ENCODE assay signal across 14 cellular contexts in genomic region chr16:89268987-89269735, GRCh38. TPM values are rescaled to one million over a fixed set of nuclear protein-coding genes. Genes with fewer than 3 reads are reported as not detected.
DNase-seq lines count a peak whose midpoint lies in the region; ATAC-seq and TF ChIP-seq lines count a peak whose summit lies in the region.
"Had no signal": no experiment of that assay in that cellular context is flagged by ENCODE, and none has a peak within 500 bp of the region (broad histone marks: within the 10 kb centered on the region; RNA-seq: fewer than 3 reads in every experiment).

No MANE protein-coding gene starts in this region.

- TF ChIP-seq CTCF in chondrocyte (IDR thresholded peaks at IDR 0.05) (no peak), natural killer cell (IDR thresholded peaks at IDR 0.05) (no peak)

- H3K27ac ChIP-seq in substantia nigra (ENCODE audit: low read depth, low read length, poor library complexity, severe bottlenecking) = no peak overlapping the region
- H3K27ac ChIP-seq in naive thymus-derived CD4-positive, alpha-beta T cell (ENCODE audit: low read depth, low read length) = no peak overlapping the region

- H3K9me3 ChIP-seq in naive thymus-derived CD4-positive, alpha-beta T cell (ENCODE audit: control insufficient read depth in 2 of 3, low read length in 3 of 3) = no peaks in the 10 kb centered on the region

- H3K27ac Mint-ChIP-seq in IgD-negative memory B cell (peak overlapping the region in 2 of 3 donors; percentile 35 to 58), chondrocyte (ENCODE audit: unreplicated experiment) (peak overlapping the region; percentile 57), natural killer cell (peak overlapping the region; percentile 77 to 79)
- peak overlapping the region in 1 of 9 donors; percentile 70 for H3K27ac Mint-ChIP-seq in naive thymus-derived CD4-positive, alpha-beta T cell
- H3K27ac Mint-ChIP-seq: activated naive CD8-positive, alpha-beta T cell treated with anti-CD3 and anti-CD28 coated beads, Interleukin-2, amount 10 ng/mL, durations not matched to agents 7 days and 5 days; GM23338 had no signal

- H3K4me1 ChIP-seq in naive thymus-derived CD4-positive, alpha-beta T cell (ENCODE audit: control insufficient read depth in 2 of 2, insufficient read depth in 2 of 2, low read length in 2 of 2) = no peaks in the 10 kb centered on the region

- no peaks in the 10 kb centered on the region for H3K27me3 ChIP-seq in naive thymus-derived CD4-positive, alpha-beta T cell (ENCODE audit: control insufficient read depth in 2 of 2, insufficient read depth in 2 of 2, low read length in 2 of 2)

- H3K36me3 Mint-ChIP-seq in IgD-negative memory B cell (peaks cover 9% of the 10 kb centered on the region), chondrocyte (ENCODE audit: low read depth) (peaks cover 26% of the 10 kb centered on the region), natural killer cell (no peaks in the 10 kb centered on the region)
- H3K36me3 Mint-ChIP-seq in naive thymus-derived CD4-positive, alpha-beta T cell = peaks cover 0 to 39% (median 19%) of the 10 kb centered on the region in 5 donors

- peak; percentile 57 for DNase-seq in AG08396 (ENCODE audit: low spot score)
- no peak for DNase-seq in chondrocyte (ENCODE audit: low spot score)
- no peak for DNase-seq in natural killer cell
- no peak for DNase-seq in substantia nigra (lab: John Stamatoyannopoulos, UW)
- DNase-seq in NCI-H82 (lab: John Stamatoyannopoulos, UW) = no peak
- DNase-seq in naive thymus-derived CD4-positive, alpha-beta T cell = no peak
- DNase-seq in CD1c-positive myeloid dendritic cell (ENCODE audit: extremely low spot score) = no peak
- DNase-seq: activated naive CD8-positive, alpha-beta T cell treated with anti-CD3 and anti-CD28 coated beads, Interleukin-2, amount 10 ng/mL, durations not matched to agents 7 days and 5 days; dermis blood vessel endothelial cell; Kasumi-1; stimulated activated naive CD8-positive, alpha-beta T cell treated with anti-CD3 and anti-CD28 coated beads, Interleukin-15, Interleukin-2, amounts not matched to agents 100 U/mL and 50 U/mL, for 24 hours had no signal

- H3K4me1 Mint-ChIP-seq in IgD-negative memory B cell = peaks cover 0 to 3% (median 0%) of the 10 kb centered on the region in 3 donors
- peaks cover 13% of the 10 kb centered on the region for H3K4me1 Mint-ChIP-seq in chondrocyte (ENCODE audit: low read depth)
- peaks cover 19 to 25% of the 10 kb centered on the region in 2 donors for H3K4me1 Mint-ChIP-seq in natural killer cell
- H3K4me1 Mint-ChIP-seq in naive thymus-derived CD4-positive, alpha-beta T cell = peaks cover 0 to 8% (median 3%) of the 10 kb centered on the region in 7 donors
- H3K4me1 Mint-ChIP-seq: activated naive CD8-positive, alpha-beta T cell treated with anti-CD3 and anti-CD28 coated beads, Interleukin-2, amount 10 ng/mL, durations not matched to agents 7 days and 5 days; CD14-positive monocyte; GM23338 had no signal

- H3K36me3 ChIP-seq in naive thymus-derived CD4-positive, alpha-beta T cell (ENCODE audit: control insufficient read depth in 2 of 3, insufficient read depth in 3 of 3, low read length in 3 of 3) = peaks cover 0 to 82% (median 12%) of the 10 kb centered on the region in 3 experiments

- H3K4me3 Mint-ChIP-seq in IgD-negative memory B cell (no peak overlapping the region), chondrocyte (ENCODE audit: unreplicated experiment) (no peak overlapping the region), natural killer cell (peak overlapping the region; percentile 49)
- no peak overlapping the region for H3K4me3 Mint-ChIP-seq in naive thymus-derived CD4-positive, alpha-beta T cell
- H3K4me3 Mint-ChIP-seq: activated naive CD8-positive, alpha-beta T cell treated with anti-CD3 and anti-CD28 coated beads, Interleukin-2, amount 10 ng/mL, durations not matched to agents 7 days and 5 days; CD14-positive monocyte; GM23338 had no signal

- no peaks in the 10 kb centered on the region for H3K9me3 Mint-ChIP-seq in IgD-negative memory B cell
- H3K9me3 Mint-ChIP-seq in chondrocyte (ENCODE audit: low read depth) = no peaks in the 10 kb centered on the region
- no peaks in the 10 kb centered on the region for H3K9me3 Mint-ChIP-seq in natural killer cell
- H3K9me3 Mint-ChIP-seq in naive thymus-derived CD4-positive, alpha-beta T cell = peaks cover 0 to 3% (median 0%) of the 10 kb centered on the region in 11 donors
- H3K9me3 Mint-ChIP-seq: activated naive CD8-positive, alpha-beta T cell treated with anti-CD3 and anti-CD28 coated beads, Interleukin-2, amount 10 ng/mL, durations not matched to agents 7 days and 5 days had no signal

- POLR2A ChIA-PET in naive thymus-derived CD4-positive, alpha-beta T cell (lab: Charles Lee) = interaction anchor here (1.5 kb wide), 1 partner anchor 10 kb away, joined by 5 read pairs; no protein-coding TSS in a partner anchor

- no peak for ATAC-seq in natural killer cell
- ATAC-seq in naive thymus-derived CD4-positive, alpha-beta T cell = no peak
- ATAC-seq: stimulated activated naive CD8-positive, alpha-beta T cell treated with anti-CD3 and anti-CD28 coated beads, Interleukin-15, Interleukin-2, amounts not matched to agents 100 U/mL and 50 U/mL, for 24 hours had no signal

- no peak overlapping the region for H3K4me3 ChIP-seq in naive thymus-derived CD4-positive, alpha-beta T cell (ENCODE audit: low read length)
- H3K4me3 ChIP-seq: GM23338 had no signal

- intact Hi-C loops in natural killer cell (cut with micrococcal nuclease) = no loop called here
- intact Hi-C loops in naive thymus-derived CD4-positive, alpha-beta T cell (cut with micrococcal nuclease) = no loop called here

- CTCF ChIA-PET in naive thymus-derived CD4-positive, alpha-beta T cell (lab: Charles Lee) = interaction anchor here (0.5 to 1.6 kb wide), 3 partner anchors 20 to 204 kb away, joined by 3 to 5 read pairs (median 4); no protein-coding TSS in a partner anchor

- H3K27me3 Mint-ChIP-seq in IgD-negative memory B cell = no peaks in the 10 kb centered on the region
- H3K27me3 Mint-ChIP-seq in chondrocyte (ENCODE audit: low read depth) = no peaks in the 10 kb centered on the region
- H3K27me3 Mint-ChIP-seq in natural killer cell (ENCODE audit: low read depth in 2 of 2) = no peaks in the 10 kb centered on the region
- no peaks in the 10 kb centered on the region for H3K27me3 Mint-ChIP-seq in naive thymus-derived CD4-positive, alpha-beta T cell
- H3K27me3 Mint-ChIP-seq: activated naive CD8-positive, alpha-beta T cell treated with anti-CD3 and anti-CD28 coated beads, Interleukin-2, amount 10 ng/mL, durations not matched to agents 7 days and 5 days had no signal

RNA-seq across cellular contexts. Expression of gene ZNF778, which starts 51.7 kb away (rescaled TPM):
- 1.3 TPM for polyA plus RNA-seq in IgD-negative memory B cell
- total RNA-seq in chondrocyte = 5.8 to 7.7 TPM (median 6.6 TPM) in 3 replicates
- 10 to 100 TPM in 2 of 3 donors, 1 to 10 TPM in 1; 7.0 to 14.1 (median 11.8) TPM for total RNA-seq in natural killer cell
- 10 to 100 TPM in 2 of 5 experiments, 1 to 10 TPM in 3; 6.0 to 13.5 (median 6.5) TPM for total RNA-seq in naive thymus-derived CD4-positive, alpha-beta T cell
- polyA plus RNA-seq in naive thymus-derived CD4-positive, alpha-beta T cell = 1 to 10 TPM; 4.0 to 6.8 TPM
